ENCODE assay signal across 14 cellular contexts in the genomic region with DNA sequence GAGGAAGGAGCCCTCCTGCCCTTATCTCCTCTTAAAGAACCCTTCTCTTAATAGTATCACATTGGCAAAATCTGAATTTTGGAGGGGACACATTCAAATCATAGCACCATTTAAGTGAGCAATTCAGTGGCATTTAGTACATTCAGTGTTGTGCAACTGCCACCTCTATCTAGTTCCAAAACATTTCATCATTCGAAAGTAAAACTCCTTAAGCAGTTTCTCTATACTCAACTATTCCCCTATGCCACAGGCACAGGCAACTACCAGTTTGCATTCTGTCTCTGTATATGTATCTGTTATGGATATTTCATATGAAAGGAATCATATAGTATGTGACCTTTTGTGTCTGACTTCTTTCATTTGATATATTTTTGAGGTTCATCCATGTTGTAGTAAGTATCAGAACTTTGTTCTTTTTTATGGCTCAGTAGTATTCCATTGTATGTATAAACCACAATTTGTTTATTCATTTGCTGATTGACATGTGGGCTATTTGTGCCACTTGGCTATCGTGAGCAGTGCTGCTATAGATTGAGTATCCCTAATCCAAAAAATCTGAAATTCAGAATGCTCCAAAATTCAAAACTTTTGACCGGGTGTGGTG.
"Had no signal": no experiment of that assay in that cellular context is flagged by ENCODE, and none has a peak within 500 bp of the region (broad histone marks: within the 10 kb centered on the region; RNA-seq: fewer than 3 reads in every experiment).

No MANE protein-coding gene starts in this region.

- FAIRE-seq: pancreas had no signal

- H3K27me3 ChIP-seq: brain microvascular endothelial cell, pancreas, testis had no signal

- H3K4me3 ChIP-seq: pancreas, testis had no signal

- H3K4me1 Mint-ChIP-seq: activated naive CD8-positive, alpha-beta T cell treated with anti-CD3 and anti-CD28 coated beads, Interleukin-2, amount 10 ng/mL, durations not matched to agents 7 days and 5 days had no signal

- H3K27ac Mint-ChIP-seq: activated CD4-positive, alpha-beta T cell treated with anti-CD3 and anti-CD28 coated beads, Interleukin-2, amount 10 ng/mL, durations not matched to agents 7 days and 5 days; activated naive CD8-positive, alpha-beta T cell treated with anti-CD3 and anti-CD28 coated beads, Interleukin-2, amount 10 ng/mL, durations not matched to agents 7 days and 5 days; activated T-helper 1 cell treated with anti-CD3 and anti-CD28 coated beads, Interleukin-12 subunit alpha, Interleukin-12 subunit beta, Interleukin-2, Interleukin-4 antibody, amounts not matched to agents 30 ng/mL and 10 ng/mL and 1 ng/mL, durations not matched to agents 14 hours and 24 hours and 36 hours; stimulated activated naive CD8-positive, alpha-beta T cell treated with anti-CD3 and anti-CD28 coated beads, Interleukin-15, amount 100 ng/mL, for 72 hours had no signal

- H3K27me3 Mint-ChIP-seq: activated CD4-positive, alpha-beta T cell treated with anti-CD3 and anti-CD28 coated beads, Interleukin-2, amount 10 ng/mL, durations not matched to agents 7 days and 5 days; activated naive CD8-positive, alpha-beta T cell treated with anti-CD3 and anti-CD28 coated beads, Interleukin-2, amount 10 ng/mL, durations not matched to agents 7 days and 5 days; stimulated activated naive CD8-positive, alpha-beta T cell treated with anti-CD3 and anti-CD28 coated beads, Interleukin-15, amount 100 ng/mL, for 72 hours had no signal

- H3K9me3 ChIP-seq: pancreas, testis had no signal

- H3K9me3 Mint-ChIP-seq: activated naive CD8-positive, alpha-beta T cell treated with anti-CD3 and anti-CD28 coated beads, Interleukin-2, amount 10 ng/mL, durations not matched to agents 7 days and 5 days; activated T-helper 1 cell treated with anti-CD3 and anti-CD28 coated beads, Interleukin-12 subunit alpha, Interleukin-12 subunit beta, Interleukin-2, Interleukin-4 antibody, amounts not matched to agents 30 ng/mL and 10 ng/mL and 1 ng/mL, durations not matched to agents 14 hours and 24 hours and 36 hours; stimulated activated naive CD8-positive, alpha-beta T cell treated with anti-CD3 and anti-CD28 coated beads, Interleukin-15, amount 100 ng/mL, for 72 hours had no signal

- H3K27ac ChIP-seq: brain microvascular endothelial cell, epithelial cell of prostate, pancreas, testis had no signal

- DNase-seq: activated CD4-positive, alpha-beta T cell treated with anti-CD3 and anti-CD28 coated beads, Interleukin-2, amount 10 ng/mL, durations not matched to agents 7 days and 5 days; activated CD4-positive, CD25-positive, alpha-beta regulatory T cell; activated CD8-positive, alpha-beta memory T cell treated with anti-CD3 and anti-CD28 coated beads for 24 hours; activated naive CD8-positive, alpha-beta T cell treated with anti-CD3 and anti-CD28 coated beads, Interleukin-2, amount 10 ng/mL, durations not matched to agents 7 days and 5 days; anterior cingulate cortex; brain microvascular endothelial cell; islet precursor cell; pancreas; stimulated activated CD4-positive, alpha-beta T cell treated with anti-CD3 and anti-CD28 coated beads, Interleukin-1b, Interleukin-23, amount 100 ng/mL, for 48 hours; stimulated activated naive CD8-positive, alpha-beta T cell treated with anti-CD3 and anti-CD28 coated beads, Interleukin-15, amount 100 ng/mL, for 72 hours; testis had no signal

- H3K4me3 Mint-ChIP-seq: activated CD4-positive, alpha-beta T cell treated with anti-CD3 and anti-CD28 coated beads, Interleukin-2, amount 10 ng/mL, durations not matched to agents 7 days and 5 days; activated naive CD8-positive, alpha-beta T cell treated with anti-CD3 and anti-CD28 coated beads, Interleukin-2, amount 10 ng/mL, durations not matched to agents 7 days and 5 days; activated T-helper 1 cell treated with anti-CD3 and anti-CD28 coated beads, Interleukin-12 subunit alpha, Interleukin-12 subunit beta, Interleukin-2, Interleukin-4 antibody, amounts not matched to agents 30 ng/mL and 10 ng/mL and 1 ng/mL, durations not matched to agents 14 hours and 24 hours and 36 hours; neural crest cell; stimulated activated naive CD8-positive, alpha-beta T cell treated with anti-CD3 and anti-CD28 coated beads, Interleukin-15, amount 100 ng/mL, for 72 hours had no signal

- H3K4me1 ChIP-seq: testis had no signal

- H3K36me3 ChIP-seq: brain microvascular endothelial cell had no signal
